9 cellular contexts compared by ENCODE assay signal in the genomic region with DNA sequence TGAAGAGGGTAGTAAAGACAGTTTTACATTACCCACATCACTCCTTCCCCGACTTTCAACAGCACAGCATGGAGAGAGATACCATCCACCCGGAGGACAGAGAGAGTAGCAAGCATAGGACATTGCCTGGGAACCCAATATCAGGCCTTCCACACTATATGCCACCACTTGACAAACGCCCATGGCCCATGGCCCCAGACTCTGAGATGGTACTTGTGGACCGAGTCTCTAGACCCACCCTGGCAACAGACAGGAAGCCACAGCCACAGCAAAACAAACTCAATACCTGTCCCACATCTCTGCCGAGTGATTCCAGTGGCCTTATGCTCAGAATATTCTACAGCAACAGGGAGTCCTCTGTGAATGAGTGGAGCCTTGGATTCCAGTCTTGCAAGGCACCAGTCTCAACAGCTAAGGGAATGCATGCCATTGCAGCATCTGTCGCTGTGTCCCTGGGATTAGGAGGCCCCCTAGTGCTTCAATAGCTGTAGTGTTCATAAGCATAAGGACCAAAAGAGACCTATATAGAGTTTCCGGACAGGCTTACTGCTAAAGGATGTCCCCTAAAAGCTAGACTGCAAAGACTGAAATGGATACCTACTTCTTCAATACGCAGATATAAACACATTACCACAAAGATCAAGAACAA. TPM values are rescaled to one million over a fixed set of nuclear protein-coding genes. Genes with fewer than 3 reads are reported as not detected.
A peak's percentile ranks its signal among the peaks of the same experiment; 100 is the strongest.
DNase-seq lines count a peak whose midpoint lies in the region; ATAC-seq and TF ChIP-seq lines count a peak whose summit lies in the region.
"Had no signal": no experiment of that assay in that cellular context is flagged by ENCODE, and none has a peak within 500 bp of the region (broad histone marks: within the 10 kb centered on the region; RNA-seq: fewer than 3 reads in every experiment).

No MANE protein-coding gene starts in this region.

- H3K4me3 ChIP-seq in breast epithelium = no peak overlapping the region
- no peak overlapping the region for H3K4me3 ChIP-seq in mucosa of descending colon

- peaks cover 0 to 14% of the 10 kb centered on the region in 2 donors for H3K27me3 ChIP-seq in breast epithelium

- intact Hi-C loops in MCF 10A (cut with micrococcal nuclease) (loop anchor here (1.0 to 2.0 kb wide), 3 partner anchors 291 to 386 kb away; no protein-coding TSS in a partner anchor), breast epithelium (cut with DNase I; ENCODE audit: low total_unique reads) (no loop called here), mucosa of descending colon (cut with DNase I, micrococcal nuclease) (no loop called here)

- H3K27me3 Mint-ChIP-seq in MCF 10A (ENCODE audit: insufficient read depth, unreplicated experiment) (peaks cover 98% of the 10 kb centered on the region), T-cell (peaks cover 33 to 61% of the 10 kb centered on the region in 2 donors)

- POLR2A ChIA-PET in MCF 10A (lab: Yijun Ruan, JAX) = interaction anchor here (0.6 to 0.7 kb wide), 2 partner anchors 847 to 1061 kb away, joined by 3 read pairs; no protein-coding TSS in a partner anchor
- POLR2A ChIA-PET in T-cell (lab: Charles Lee) = interaction anchor here in 1 of 2 donors (0.7 kb wide), 1 partner anchor 185 kb away, joined by 3 read pairs; no protein-coding TSS in a partner anchor

- no peak overlapping the region for H3K27ac ChIP-seq in breast epithelium

- no peaks in the 10 kb centered on the region for H3K36me3 ChIP-seq in breast epithelium
- H3K36me3 ChIP-seq in mucosa of descending colon (ENCODE audit: low read depth) = no peaks in the 10 kb centered on the region

- H3K4me1 ChIP-seq in breast epithelium = no peaks in the 10 kb centered on the region
- H3K4me1 ChIP-seq in mucosa of descending colon (ENCODE audit: low read depth) = no peaks in the 10 kb centered on the region

- H3K9me3 ChIP-seq in breast epithelium (no peaks in the 10 kb centered on the region), mucosa of descending colon (no peaks in the 10 kb centered on the region)

- ATAC-seq in GM21717 (IDR thresholded peaks at IDR 0.05; ENCODE audit: unreplicated experiment) = peak; percentile 83
- ATAC-seq in T-cell (replicated peaks in 1 of 4) = peak; percentile 45 to 82 (median 64)
- peak; percentile 50 for ATAC-seq in mucosa of descending colon
- ATAC-seq in HG02970 (IDR thresholded peaks at IDR 0.05; ENCODE audit: low FRiP score, unreplicated experiment) = no peak

- H3K27ac Mint-ChIP-seq in MCF 10A (ENCODE audit: low read depth, unreplicated experiment) (no peak overlapping the region), T-cell (no peak overlapping the region)

- H3K36me3 Mint-ChIP-seq in MCF 10A (ENCODE audit: insufficient read depth, unreplicated experiment) (no peaks in the 10 kb centered on the region), T-cell (no peaks in the 10 kb centered on the region)

- H3K9me3 Mint-ChIP-seq in MCF 10A (ENCODE audit: unreplicated experiment) (no peaks in the 10 kb centered on the region), T-cell (no peaks in the 10 kb centered on the region)

- CTCF ChIA-PET in MCF 10A (lab: Yijun Ruan, JAX) = interaction anchor here (0.6 to 1.1 kb wide), 4 partner anchors 8 to 320 kb away, joined by 3 to 6 read pairs (median 4); no protein-coding TSS in a partner anchor
- CTCF ChIA-PET in T-cell (lab: Charles Lee) = interaction anchor here in 1 of 2 donors (0.7 to 1.1 kb wide), 2 partner anchors 292 to 295 kb away, joined by 3 to 4 read pairs; no protein-coding TSS in a partner anchor

- no peak for TF ChIP-seq POLR2A in breast epithelium (IDR thresholded peaks at IDR 0.05)

- no TSS peak for BruUV-seq in MCF 10A (replicated peaks; lab: Mats Ljungman, UMichigan)

- DNase-seq in MCF 10A (ENCODE audit: unreplicated experiment) = peak; percentile 69
- no peak for DNase-seq in breast epithelium (ENCODE audit: low spot score in 2 of 2)
- peak in 15 of 34 experiments; percentile 1 to 32 (median 14) for DNase-seq in T-cell
- DNase-seq in ecto neural progenitor cell (ENCODE audit: low spot score) = peak; percentile 49
- peak in 1 of 3 donors; percentile 26 for DNase-seq in mucosa of descending colon

- no peak overlapping the region for H3K4me3 Mint-ChIP-seq in MCF 10A (ENCODE audit: unreplicated experiment)
- H3K4me3 Mint-ChIP-seq in T-cell = no peak overlapping the region

- H3K4me1 Mint-ChIP-seq in MCF 10A (ENCODE audit: insufficient read depth, unreplicated experiment) (no peaks in the 10 kb centered on the region), T-cell (peaks cover 0 to 4% (median 0%) of the 10 kb centered on the region in 3 donors)

- peak; percentile 73 for TF ChIP-seq CTCF in MCF 10A (IDR thresholded peaks at IDR 0.05; ENCODE audit: unreplicated experiment)
- peak in 1 of 3 donors; percentile 25 for TF ChIP-seq CTCF in breast epithelium (IDR thresholded peaks at IDR 0.05)
- peak; percentile 51 for TF ChIP-seq CTCF in LNCAP (IDR thresholded peaks at IDR 0.05)
- no peak for TF ChIP-seq CTCF in mucosa of descending colon (IDR thresholded peaks at IDR 0.05)

RNA-seq across cellular contexts. Expression of a gene that starts 14.7 kb away (rescaled TPM):
- total RNA-seq in MCF 10A (2022) (not detected in 2 replicates), breast epithelium (not detected), T-cell (not detected), mucosa of descending colon (not detected)
- total RNA-seq: lower leg skin had no signal

Comparison
In these comparisons a context has a peak if more than half of its experiments do, and no peak if none do; other contexts are left out.
1. DNase-seq: peak in MCF 10A (single experiment) and ecto neural progenitor cell (single experiment); none in breast epithelium (0 of 2).